ENCODE assay signal across 11 cellular contexts in genomic region chrX:134374910-134375309, GRCh38. TPM values are rescaled to one million over a fixed set of nuclear protein-coding genes. Genes with fewer than 3 reads are reported as not detected.
DNase-seq lines count a peak whose midpoint lies in the region; ATAC-seq and TF ChIP-seq lines count a peak whose summit lies in the region.
"Had no signal": no experiment of that assay in that cellular context is flagged by ENCODE, and none has a peak within 500 bp of the region (broad histone marks: within the 10 kb centered on the region; RNA-seq: fewer than 3 reads in every experiment).

No MANE protein-coding gene starts in this region.

- intact Hi-C loops in A673 (cut with micrococcal nuclease; ENCODE audit: unreplicated experiment), result no loop called here
- intact Hi-C loops in HCT116 (cut with micrococcal nuclease), result no loop called here
- intact Hi-C loops in activated CD4-positive, alpha-beta memory T cell treated with anti-CD3 and anti-CD28 coated beads for 36 hours (cut with micrococcal nuclease), result loop anchor here (2.0 kb wide), 2 partner anchors 86 to 188 kb away; partner anchors contain the start of gene HPRT1

- CTCF ChIA-PET in A673 (lab: Charles Lee) (no interaction called here), HCT116 (lab: Charles Lee) (no interaction called here)
- CTCF ChIA-PET in activated CD4-positive, alpha-beta memory T cell treated with anti-CD3 and anti-CD28 coated beads for 36 hours (lab: Charles Lee), result interaction anchor here (0.7 kb wide), 1 partner anchor 129 kb away, joined by 4 read pairs; no protein-coding TSS in a partner anchor

- peaks cover 10% of the 10 kb centered on the region for H3K36me3 Mint-ChIP-seq in activated CD4-positive, alpha-beta memory T cell treated with anti-CD3 and anti-CD28 coated beads for 36 hours

- no peaks in the 10 kb centered on the region for H3K9me3 Mint-ChIP-seq in activated CD4-positive, alpha-beta memory T cell treated with anti-CD3 and anti-CD28 coated beads for 36 hours

- no peak overlapping the region for H2AFZ ChIP-seq in HCT116 (ENCODE audit: low read depth, low read length, poor library complexity, severe bottlenecking)

- peak overlapping the region; percentile 94 for H3K27ac Mint-ChIP-seq in activated CD4-positive, alpha-beta memory T cell treated with anti-CD3 and anti-CD28 coated beads for 36 hours

- no peak for TF ChIP-seq POLR2A in HCT116 (IDR thresholded peaks at IDR 0.05; ENCODE audit: borderline replicate concordance, extremely low read depth, insufficient read depth, insufficient read length)

- H3K4me1 Mint-ChIP-seq in activated CD4-positive, alpha-beta memory T cell treated with anti-CD3 and anti-CD28 coated beads for 36 hours (ENCODE audit: low read depth), result peaks cover 17% of the 10 kb centered on the region

- peak overlapping the region; percentile 81 for H3K4me3 ChIP-seq in A673 (ENCODE audit: low read depth, low read length, poor library complexity, severe bottlenecking)
- H3K4me3 ChIP-seq in HCT116 (replicated peaks in 1 of 2; ENCODE audit: low read depth in 1 of 2, low read length in 2 of 2), result peak overlapping the region; percentile 78 to 87; a peak in 3 of 4 replicates
- peak overlapping the region; percentile 66 for H3K4me3 ChIP-seq in iPS-11a (ENCODE audit: low read depth, low read length)

- H3K36me3 ChIP-seq in A673 (ENCODE audit: insufficient read depth, low read length, poor library complexity, severe bottlenecking) (peaks cover 8% of the 10 kb centered on the region), HCT116 (ENCODE audit: control insufficient read depth in 1 of 2, insufficient read depth in 2 of 2, low read length in 2 of 2) (peaks cover 0 to 3% of the 10 kb centered on the region in 2 experiments; a peak in 1 of 4 replicates)

- RAD21 ChIA-PET in HCT116 (lab: Charles Lee; ENCODE audit: low non-redundant PET in 1 of 2, low total read pairs in 2 of 2, uncharacterized antibody in 2 of 2, unreplicated experiment in 2 of 2), result no interaction called here

- peaks cover 4% of the 10 kb centered on the region for H3K4me1 ChIP-seq in A673 (ENCODE audit: insufficient read depth, low read length, poor library complexity, severe bottlenecking)
- peaks cover 0 to 14% of the 10 kb centered on the region in 2 experiments; a peak in 2 of 4 replicates for H3K4me1 ChIP-seq in HCT116 (ENCODE audit: control insufficient read depth in 1 of 2, insufficient read depth in 2 of 2, low read length in 2 of 2)

- no TSS peak for BruUV-seq in A673 (replicated peaks; lab: Mats Ljungman, UMichigan)
- BruUV-seq in HCT116 (replicated peaks; lab: Mats Ljungman, UMichigan), result no TSS peak

- H3K27me3 ChIP-seq in A673 (replicated peaks; ENCODE audit: insufficient read depth, low read depth, low read length, poor library complexity), result no peaks in the 10 kb centered on the region
- no peaks in the 10 kb centered on the region for H3K27me3 ChIP-seq in HCT116 (ENCODE audit: insufficient read depth, low read length)

- no peaks in the 10 kb centered on the region for H3K9me2 ChIP-seq in HCT116 (ENCODE audit: insufficient read depth)

- H3K9me3 ChIP-seq in A673 (ENCODE audit: low read depth, low read length, poor library complexity, severe bottlenecking), result no peaks in the 10 kb centered on the region
- no peaks in the 10 kb centered on the region for H3K9me3 ChIP-seq in HCT116 (ENCODE audit: control insufficient read depth in 1 of 2, insufficient read depth in 1 of 2, low read depth in 1 of 2, low read length in 2 of 2)

- DNase-seq in A673 (ENCODE audit: low spot score) (no peak), HCT116 (ENCODE audit: low read depth, low spot score) (no peak), ecto neural progenitor cell (ENCODE audit: low spot score) (no peak), activated gamma-delta T cell treated with Interleukin-2 at 50 U/mL for 16 hours (no peak), EL (no peak)
- DNase-seq in activated CD4-positive, alpha-beta memory T cell treated with anti-CD3 and anti-CD28 coated beads for 36 hours, result no peak
- DNase-seq in activated CD8-positive, alpha-beta memory T cell treated with anti-CD3 and anti-CD28 coated beads, Interleukin-2, amount 50 U/mL, for 48 hours, result no peak
- DNase-seq: activated CD4-positive, alpha-beta T cell treated with anti-CD3 and anti-CD28 coated beads, Interleukin-2, amount 50 U/mL, for 4 hours; DMS79; NCI-H1417 treated with DMSO at 0.1 percent for 48 hours had no signal

- no peak for TF ChIP-seq CTCF in A673 (conservative IDR thresholded peaks at IDR 0.05; ENCODE audit: low read depth, low read length)
- no peak for TF ChIP-seq CTCF in HCT116 (IDR thresholded peaks at IDR 0.05 in 2 of 3, conservative IDR thresholded peaks at IDR 0.05 in 1 of 3; ENCODE audit: borderline replicate concordance in 1 of 3, insufficient read depth in 1 of 3, low read depth in 2 of 3, low read length in 2 of 3)

- TF ChIP-seq RAD21 in HCT116 (IDR thresholded peaks at IDR 0.05; ENCODE audit: low read depth), result no peak

- H3K9ac ChIP-seq in HCT116 (ENCODE audit: low read length), result 0 out of 2 replicates have a peak overlapping the region, but pooled peaks have one; percentile 82

- H3K4me3 Mint-ChIP-seq in activated CD4-positive, alpha-beta memory T cell treated with anti-CD3 and anti-CD28 coated beads for 36 hours, result peak overlapping the region; percentile 92

- H3K79me2 ChIP-seq in HCT116 (ENCODE audit: insufficient read depth, low read length), result peaks cover 52% of the 10 kb centered on the region

- no peak for ATAC-seq in HCT116

- POLR2A ChIA-PET in A673 (lab: Charles Lee; ENCODE audit: low non-redundant PET), result no interaction called here
- POLR2A ChIA-PET in HCT116 (lab: Charles Lee), result no interaction called here
- POLR2A ChIA-PET in activated CD4-positive, alpha-beta memory T cell treated with anti-CD3 and anti-CD28 coated beads for 36 hours (lab: Charles Lee), result no interaction called here

- H4K20me1 ChIP-seq in HCT116 (ENCODE audit: insufficient read depth), result no peaks in the 10 kb centered on the region

- H3K27me3 Mint-ChIP-seq in activated CD4-positive, alpha-beta memory T cell treated with anti-CD3 and anti-CD28 coated beads for 36 hours, result no peaks in the 10 kb centered on the region

- H3K27ac ChIP-seq in A673 (ENCODE audit: low read depth, low read length, poor library complexity, severe bottlenecking), result peak overlapping the region; percentile 7
- no peak overlapping the region for H3K27ac ChIP-seq in HCT116 (ENCODE audit: low read depth, low read length)

- H3K4me2 ChIP-seq in HCT116 (ENCODE audit: low read length), result peak overlapping the region; percentile 81

TF ChIP-seq in HCT116, 20 proteins besides CTCF, POLR2A, EP300 and RAD21:
- no peak for TF ChIP-seq EGR1 (IDR thresholded peaks at IDR 0.05; ENCODE audit: low read depth)
- TF ChIP-seq FOSL1 (IDR thresholded peaks at IDR 0.05; ENCODE audit: low read depth), result no peak
- TF ChIP-seq CBX3 (IDR thresholded peaks at IDR 0.05; ENCODE audit: low read depth), result no peak
- TF ChIP-seq ELF1 (IDR thresholded peaks at IDR 0.05; ENCODE audit: borderline replicate concordance, low read depth), result no peak
- no peak for TF ChIP-seq EZH2 (IDR thresholded peaks at IDR 0.05)
- TF ChIP-seq SP1 (IDR thresholded peaks at IDR 0.05; ENCODE audit: low read depth), result no peak
- no peak for TF ChIP-seq MAX (IDR thresholded peaks at IDR 0.05)

RNA-seq across cellular contexts. Expression of gene PHF6, which starts 1.8 kb away (rescaled TPM):
- 53.8 and 54.0 TPM in 2 replicates for total RNA-seq in A673 (2021)
- 40.4 TPM for total RNA-seq in HCT116 (2021; ENCODE audit: unreplicated experiment)
- polyA plus RNA-seq in HCT116 (2012), result 7.2 and 11.2 TPM in 2 replicates
- 10 to 100 TPM; 45.0 to 46.7 TPM for total RNA-seq in activated CD4-positive, alpha-beta memory T cell treated with anti-CD3 and anti-CD28 coated beads for 36 hours
